1 cellular context compared by ENCODE assay signal in genomic region chr12:31659087-31659942, GRCh38.
A peak's percentile ranks its signal among the peaks of the same experiment; 100 is the strongest.
TF ChIP-seq lines count a peak whose summit lies in the region.

Gene ETFBKMT, plus strand, starts transcription at chr12:31659688. Its CDS starts 2,266 bp downstream, at chr12:31661954.

TF ChIP-seq in K562, 482 proteins besides CTCF, POLR2A, EP300 and RAD21 (continued from another document and continues in another):
- TF ChIP-seq ESRRA (IDR thresholded peaks at IDR 0.05; ENCODE audit: borderline replicate concordance, low read depth) (peak; percentile 36; the same call in 1 of the 2 replicates), ZBTB34 (CRISPR knock-in tag; IDR thresholded peaks at IDR 0.05) (no peak), RB1 (IDR thresholded peaks at IDR 0.05; ENCODE audit: low read depth) (peak; percentile 90), CCNT2 (IDR thresholded peaks at IDR 0.05; ENCODE audit: borderline replicate concordance, extremely low read depth, insufficient read length, low read depth, low read length) (peak; percentile 92), TEAD4 (IDR thresholded peaks at IDR 0.05; ENCODE audit: low read length) (no peak), TEAD4 (CRISPR knock-in tag; IDR thresholded peaks at IDR 0.05; ENCODE audit: borderline replicate concordance) (no peak), RBFOX2 (IDR thresholded peaks at IDR 0.05; ENCODE audit: low read depth, low read length) (peak; percentile 73), ZNF239 (CRISPR knock-in tag; IDR thresholded peaks at IDR 0.05) (no peak), ZNF384 (IDR thresholded peaks at IDR 0.05; ENCODE audit: low read depth, low read length) (peak; percentile 4; the same call in 1 of the 2 replicates), ZNF655 (CRISPR knock-in tag; IDR thresholded peaks at IDR 0.05) (no peak), MITF (IDR thresholded peaks at IDR 0.05) (no peak), ZNF124 (CRISPR knock-in tag; IDR thresholded peaks at IDR 0.05) (no peak), TBL1XR1 (IDR thresholded peaks at IDR 0.05; ENCODE audit: low read length in 2 of 2) (peak; percentile 16 to 41; a peak in 1 of 4 replicates), KLF1 (tag; IDR thresholded peaks at IDR 0.05) (peak; percentile 49; the same call in 1 of the 2 replicates), MXI1 (IDR thresholded peaks at IDR 0.05; ENCODE audit: low read depth, low read length) (peak; percentile 68; the same call in 1 of the 2 replicates), DPF2 (IDR thresholded peaks at IDR 0.05) (0 out of 2 replicates have a peak, but pooled peaks have one; percentile 44), MTA3 (IDR thresholded peaks at IDR 0.05; ENCODE audit: borderline replicate concordance) (peak; percentile 80), KLF16 (IDR thresholded peaks at IDR 0.05) (0 out of 2 replicates have a peak, but pooled peaks have one; percentile 6), POLR2H (tag; IDR thresholded peaks at IDR 0.05; ENCODE audit: low read depth) (peak; percentile 78), MAFK (IDR thresholded peaks at IDR 0.05; ENCODE audit: low read length) (peak; percentile 30), ZNF584 (CRISPR knock-in tag; IDR thresholded peaks at IDR 0.05; ENCODE audit: low read depth) (no peak), CHD2 (IDR thresholded peaks at IDR 0.05; ENCODE audit: low read depth, low read length) (no peak), JUND (IDR thresholded peaks at IDR 0.05; ENCODE audit: borderline replicate concordance, low read depth, low read length) (peak; percentile 54), JUND (tag; IDR thresholded peaks at IDR 0.05; ENCODE audit: borderline replicate concordance, low read depth, low read length) (peak; percentile 15; the same call in 2 of the 3 replicates), ZNF143 (CRISPR knock-in tag; IDR thresholded peaks at IDR 0.05) (peak; percentile 74), L3MBTL2 (IDR thresholded peaks at IDR 0.05) (peak; percentile 88), PHF8 (IDR thresholded peaks at IDR 0.05; ENCODE audit: borderline replicate concordance, low read length) (peak; percentile 66; the same call in 1 of the 2 replicates), MYC (IDR thresholded peaks at IDR 0.05; ENCODE audit: low read depth, low read length) (peak; percentile 89), MYC (CRISPR knock-in tag; IDR thresholded peaks at IDR 0.05; ENCODE audit: borderline replicate concordance, low read depth) (no peak), SOX6 (IDR thresholded peaks at IDR 0.05) (peak; percentile 60; the same call in 1 of the 2 replicates), ZNF24 (IDR thresholded peaks at IDR 0.05) (no peak), ZBTB7A (IDR thresholded peaks at IDR 0.05; ENCODE audit: borderline replicate concordance, control insufficient read depth, low read depth, low read length) (peak; percentile 81; the same call in 1 of the 2 replicates), PHF20 (IDR thresholded peaks at IDR 0.05; ENCODE audit: partially characterized antibody) (peak; percentile 60), NFE2 (IDR thresholded peaks at IDR 0.05; ENCODE audit: low read depth) (0 out of 2 replicates have a peak, but pooled peaks have one; percentile 9), TOE1 (IDR thresholded peaks at IDR 0.05; ENCODE audit: borderline replicate concordance) (peak; percentile 87; the same call in 1 of the 2 replicates), TOE1 (CRISPR knock-in tag; IDR thresholded peaks at IDR 0.05; ENCODE audit: borderline replicate concordance, low read depth) (no peak), NR2C2 (CRISPR knock-in tag; IDR thresholded peaks at IDR 0.05) (peak; percentile 48; the same call in 1 of the 2 replicates), NR2C2 (tag; IDR thresholded peaks at IDR 0.05) (peak; percentile 96), KAT7 (CRISPR knock-in tag; IDR thresholded peaks at IDR 0.05; ENCODE audit: borderline replicate concordance) (peak; percentile 31; the same call in 1 of the 2 replicates), CREM (IDR thresholded peaks at IDR 0.05; ENCODE audit: low read depth) (peak; percentile 91), ZNF263 (CRISPR knock-in tag; IDR thresholded peaks at IDR 0.05; ENCODE audit: borderline replicate concordance) (peak; percentile 15; the same call in 1 of the 2 replicates), KDM5B (IDR thresholded peaks at IDR 0.05; ENCODE audit: insufficient replicate concordance, low read depth, low read length) (peak; percentile 83), MBD2 (IDR thresholded peaks at IDR 0.05; ENCODE audit: borderline replicate concordance, low read depth) (peak; percentile 48; the same call in 1 of the 2 replicates), POLR2AphosphoS5 (IDR thresholded peaks at IDR 0.05; ENCODE audit: control insufficient read depth, insufficient read depth, low read depth, low read length) (peak; percentile 59), ELF4 (CRISPR knock-in tag; IDR thresholded peaks at IDR 0.05) (no peak), TAF9B (IDR thresholded peaks at IDR 0.05; ENCODE audit: partially characterized antibody) (peak; percentile 55), SIN3A (IDR thresholded peaks at IDR 0.05; ENCODE audit: borderline replicate concordance in 2 of 2, control insufficient read depth in 1 of 2, low read depth in 2 of 2, low read length in 2 of 2) (peak in 1 of 2 experiments; percentile 49; a peak in 1 of 4 replicates), HDAC2 (IDR thresholded peaks at IDR 0.05) (no peak; the same call in 1 of the 2 replicates), YY1 (IDR thresholded peaks at IDR 0.05; ENCODE audit: borderline replicate concordance in 1 of 3, control insufficient read depth in 1 of 3, extremely low read depth in 1 of 3, insufficient read depth in 3 of 3, insufficient read length in 1 of 3, insufficient replicate concordance in 2 of 3, low read depth in 1 of 3, low read length in 2 of 3) (peak in 2 of 3 experiments; percentile 49 to 65), ZBTB12 (CRISPR knock-in tag; IDR thresholded peaks at IDR 0.05) (0 out of 2 replicates have a peak, but pooled peaks have one; percentile 51), PML (IDR thresholded peaks at IDR 0.05; ENCODE audit: low read length) (peak; percentile 23; the same call in 1 of the 2 replicates)
- TF ChIP-seq, protein P1, sequence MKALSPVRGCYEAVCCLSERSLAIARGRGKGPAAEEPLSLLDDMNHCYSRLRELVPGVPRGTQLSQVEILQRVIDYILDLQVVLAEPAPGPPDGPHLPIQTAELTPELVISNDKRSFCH (CRISPR knock-in tag; IDR thresholded peaks at IDR 0.05) = no peak
- TF ChIP-seq, protein P1 (tag; IDR thresholded peaks at IDR 0.05) = peak; percentile 46; the same call in 1 of the 2 replicates
- TF ChIP-seq, protein P2, sequence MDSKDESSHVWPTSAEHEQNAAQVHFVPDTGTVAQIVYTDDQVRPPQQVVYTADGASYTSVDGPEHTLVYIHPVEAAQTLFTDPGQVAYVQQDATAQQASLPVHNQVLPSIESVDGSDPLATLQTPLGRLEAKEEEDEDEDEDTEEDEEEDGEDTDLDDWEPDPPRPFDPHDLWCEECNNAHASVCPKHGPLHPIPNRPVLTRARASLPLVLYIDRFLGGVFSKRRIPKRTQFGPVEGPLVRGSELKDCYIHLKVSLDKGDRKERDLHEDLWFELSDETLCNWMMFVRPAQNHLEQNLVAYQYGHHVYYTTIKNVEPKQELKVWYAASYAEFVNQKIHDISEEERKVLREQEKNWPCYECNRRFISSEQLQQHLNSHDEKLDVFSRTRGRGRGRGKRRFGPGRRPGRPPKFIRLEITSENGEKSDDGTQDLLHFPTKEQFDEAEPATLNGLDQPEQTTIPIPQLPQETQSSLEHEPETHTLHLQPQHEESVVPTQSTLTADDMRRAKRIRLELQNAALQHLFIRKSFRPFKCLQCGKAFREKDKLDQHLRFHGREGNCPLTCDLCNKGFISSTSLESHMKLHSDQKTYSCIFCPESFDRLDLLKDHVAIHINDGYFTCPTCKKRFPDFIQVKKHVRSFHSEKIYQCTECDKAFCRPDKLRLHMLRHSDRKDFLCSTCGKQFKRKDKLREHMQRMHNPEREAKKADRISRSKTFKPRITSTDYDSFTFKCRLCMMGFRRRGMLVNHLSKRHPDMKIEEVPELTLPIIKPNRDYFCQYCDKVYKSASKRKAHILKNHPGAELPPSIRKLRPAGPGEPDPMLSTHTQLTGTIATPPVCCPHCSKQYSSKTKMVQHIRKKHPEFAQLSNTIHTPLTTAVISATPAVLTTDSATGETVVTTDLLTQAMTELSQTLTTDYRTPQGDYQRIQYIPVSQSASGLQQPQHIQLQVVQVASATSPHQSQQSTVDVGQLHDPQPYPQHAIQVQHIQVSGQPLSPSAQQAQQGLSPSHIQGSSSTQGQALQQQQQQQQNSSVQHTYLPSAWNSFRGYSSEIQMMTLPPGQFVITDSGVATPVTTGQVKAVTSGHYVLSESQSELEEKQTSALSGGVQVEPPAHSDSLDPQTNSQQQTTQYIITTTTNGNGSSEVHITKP (IDR thresholded peaks at IDR 0.05; ENCODE audit: partially characterized antibody) = peak; percentile 61
- TF ChIP-seq, protein P3, sequence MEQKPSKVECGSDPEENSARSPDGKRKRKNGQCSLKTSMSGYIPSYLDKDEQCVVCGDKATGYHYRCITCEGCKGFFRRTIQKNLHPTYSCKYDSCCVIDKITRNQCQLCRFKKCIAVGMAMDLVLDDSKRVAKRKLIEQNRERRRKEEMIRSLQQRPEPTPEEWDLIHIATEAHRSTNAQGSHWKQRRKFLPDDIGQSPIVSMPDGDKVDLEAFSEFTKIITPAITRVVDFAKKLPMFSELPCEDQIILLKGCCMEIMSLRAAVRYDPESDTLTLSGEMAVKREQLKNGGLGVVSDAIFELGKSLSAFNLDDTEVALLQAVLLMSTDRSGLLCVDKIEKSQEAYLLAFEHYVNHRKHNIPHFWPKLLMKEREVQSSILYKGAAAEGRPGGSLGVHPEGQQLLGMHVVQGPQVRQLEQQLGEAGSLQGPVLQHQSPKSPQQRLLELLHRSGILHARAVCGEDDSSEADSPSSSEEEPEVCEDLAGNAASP (IDR thresholded peaks at IDR 0.05) = no peak
- TF ChIP-seq, protein P4, sequence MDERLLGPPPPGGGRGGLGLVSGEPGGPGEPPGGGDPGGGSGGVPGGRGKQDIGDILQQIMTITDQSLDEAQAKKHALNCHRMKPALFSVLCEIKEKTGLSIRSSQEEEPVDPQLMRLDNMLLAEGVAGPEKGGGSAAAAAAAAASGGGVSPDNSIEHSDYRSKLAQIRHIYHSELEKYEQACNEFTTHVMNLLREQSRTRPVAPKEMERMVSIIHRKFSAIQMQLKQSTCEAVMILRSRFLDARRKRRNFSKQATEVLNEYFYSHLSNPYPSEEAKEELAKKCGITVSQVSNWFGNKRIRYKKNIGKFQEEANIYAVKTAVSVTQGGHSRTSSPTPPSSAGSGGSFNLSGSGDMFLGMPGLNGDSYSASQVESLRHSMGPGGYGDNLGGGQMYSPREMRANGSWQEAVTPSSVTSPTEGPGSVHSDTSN (CRISPR knock-in tag; IDR thresholded peaks at IDR 0.05; ENCODE audit: low read depth) = peak; percentile 55; the same call in 1 of the 2 replicates
- TF ChIP-seq, protein P4 (tag; conservative IDR thresholded peaks at IDR 0.05; ENCODE audit: low read depth) = peak; percentile 58
